8 cellular contexts compared by ENCODE assay signal in the genomic region with DNA sequence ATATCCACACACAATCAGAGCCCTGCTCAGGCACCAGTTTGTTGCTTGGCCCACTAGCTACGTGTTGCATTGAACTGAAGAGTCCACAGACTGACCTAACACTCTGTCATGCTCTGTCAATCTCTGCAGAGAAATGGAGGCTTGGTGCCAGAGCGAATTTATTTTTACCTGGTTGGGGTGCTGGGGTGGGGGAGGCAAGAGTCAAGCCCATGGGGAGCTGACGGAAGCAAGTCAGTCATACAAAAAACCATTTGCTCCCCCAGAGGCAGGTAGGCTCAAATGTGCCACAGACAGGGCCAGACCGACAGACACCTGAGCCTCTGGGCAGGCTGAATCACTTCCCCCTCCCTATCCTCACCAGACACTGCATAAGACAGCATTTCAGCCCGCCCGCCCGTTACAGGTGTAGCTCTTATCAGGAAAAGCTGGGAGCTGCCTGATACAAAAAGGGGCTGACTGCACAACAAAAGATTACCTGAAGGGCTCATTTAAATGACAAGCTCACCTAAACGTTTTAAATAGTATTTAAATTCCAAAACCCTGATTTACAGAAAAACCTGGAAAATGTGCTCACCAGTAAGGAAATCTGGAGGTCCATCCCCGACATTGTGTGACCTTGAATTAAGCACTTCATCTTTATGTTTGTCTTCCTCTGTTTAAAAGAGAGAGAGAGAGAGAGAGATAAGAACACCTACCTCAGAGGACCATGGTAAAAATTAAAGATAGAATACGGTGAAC. TPM values are rescaled to one million over a fixed set of nuclear protein-coding genes. Genes with fewer than 3 reads are reported as not detected.
DNase-seq lines count a peak whose midpoint lies in the region; ATAC-seq, FAIRE-seq and TF ChIP-seq lines count a peak whose summit lies in the region.

No MANE protein-coding gene starts in this region.

- H3K9me1 ChIP-seq in K562 (ENCODE audit: control insufficient read depth, insufficient read depth, low read length), result no peaks in the 10 kb centered on the region

- CTCF ChIA-PET in T-cell (lab: Charles Lee), result interaction anchor here (0.7 to 5.7 kb wide), 10 partner anchors 10 to 171 kb away, joined by 3 to 51 read pairs (median 4); a partner anchor contains a TSS
- CTCF ChIA-PET in K562 (lab: Yijun Ruan, JAX; ENCODE audit: low intra/inter-chr PET ratio), result no interaction called here

- peak; percentile 59 for DNase-seq in NK-92 treated with Interleukin-12 subunit alpha and Interleukin-12 subunit beta, amount 100 ng/mL, for 24 hours (lab: John Stamatoyannopoulos, UW)
- DNase-seq in NK-92 (lab: John Stamatoyannopoulos, UW; ENCODE audit: unreplicated experiment) (no peak), T-cell (peak in 32 of 34 experiments; percentile 16 to 79 (median 47)), K562 (ENCODE audit: extremely low read depth in 1 of 4, low spot score in 3 of 4) (peak; percentile 41 to 84 (median 54)), left kidney (ENCODE audit: low read depth, low spot score) (peak; percentile 81), NCI-H345 (lab: John Stamatoyannopoulos, UW) (no peak), AG08395 (ENCODE audit: low spot score) (no peak)
- DNase-seq in stimulated activated CD4-positive, alpha-beta T cell treated with anti-CD3 and anti-CD28 coated beads, TNF-alpha, amount 100 ng/mL, for 1 hour (ENCODE audit: low read depth in 3 of 3, low spot score in 1 of 3), result peak; percentile 31 to 70 (median 70)

- peak overlapping the region; percentile 90; the same call in 1 of the 2 replicates for H3K4me3 ChIP-seq in K562

- TF ChIP-seq CTCF in K562 (IDR thresholded peaks at IDR 0.05 in 2 of 3, conservative IDR thresholded peaks at IDR 0.05 in 1 of 3; ENCODE audit: insufficient read depth in 2 of 3, low read depth in 1 of 3, low read length in 3 of 3), result no peak

- H3K4me2 ChIP-seq in K562 (ENCODE audit: insufficient read depth, low read length), result peak overlapping the region; percentile 86

- H3K27me3 ChIP-seq in K562 (ENCODE audit: control insufficient read depth in 2 of 2, insufficient read depth in 2 of 2, low read length in 2 of 2), result no peaks in the 10 kb centered on the region

- ATAC-seq in T-cell (replicated peaks in 1 of 4) (peak; percentile 7 to 31 (median 19)), K562 (peak; percentile 18)

- H3K27ac ChIP-seq in K562 (ENCODE audit: extremely low read depth, low read depth, low read length), result peak overlapping the region; percentile 100

- H3K4me1 ChIP-seq in K562 (replicated peaks in 1 of 2; ENCODE audit: control insufficient read depth in 2 of 2, insufficient read depth in 2 of 2, low read length in 2 of 2), result peaks cover 16 to 42% of the 10 kb centered on the region in 2 experiments

- H3K4me3 Mint-ChIP-seq in T-cell, result peak overlapping the region; percentile 95 to 97 (median 95)

- H3K27ac Mint-ChIP-seq in T-cell, result peak overlapping the region; percentile 100

- peaks cover 46 to 62% (median 58%) of the 10 kb centered on the region in 3 donors for H3K4me1 Mint-ChIP-seq in T-cell

- no peaks in the 10 kb centered on the region for H3K9me3 Mint-ChIP-seq in T-cell

- H3K36me3 ChIP-seq in K562 (ENCODE audit: control insufficient read depth, insufficient read depth, low read length), result peaks cover 63% of the 10 kb centered on the region

- no TSS peak for BruUV-seq in K562 (replicated peaks; lab: Mats Ljungman, UMichigan)

- no peak for TF ChIP-seq POLR2A in K562 (conservative IDR thresholded peaks at IDR 0.05)

- peak; percentile 77 for TF ChIP-seq EP300 in K562 (IDR thresholded peaks at IDR 0.05; ENCODE audit: low read length)

- in situ Hi-C loops in K562 (cut with MboI), result loop anchor here (5.0 kb wide), 1 partner anchor 37 kb away; no protein-coding TSS in a partner anchor

- H4K20me1 ChIP-seq in K562 (replicated peaks; ENCODE audit: control insufficient read depth, insufficient read depth, low read length), result no peaks in the 10 kb centered on the region

- H3K79me2 ChIP-seq in K562 (ENCODE audit: control insufficient read depth, insufficient read depth, low read length), result peaks cover 53% of the 10 kb centered on the region

- H3K9ac ChIP-seq in K562 (ENCODE audit: insufficient read depth in 1 of 2, low read depth in 2 of 2, low read length in 2 of 2), result peak overlapping the region; percentile 85 to 100

- FAIRE-seq in K562 (lab: Jason Lieb, UNC), result peak; percentile 70

- H2AFZ ChIP-seq in K562 (ENCODE audit: low read depth, low read length), result peak overlapping the region; percentile 89

- intact Hi-C loops in K562 (cut with micrococcal nuclease), result loop anchor here (5.0 kb wide), 1 partner anchor 207 kb away; a partner anchor contains a TSS

- POLR2A ChIA-PET in T-cell (lab: Charles Lee) (interaction anchor here (0.6 to 2.2 kb wide), 13 partner anchors 12 to 1257 kb away, joined by 3 to 18 read pairs (median 7); a partner anchor contains a TSS), K562 (lab: Yijun Ruan, JAX) (interaction anchor here (0.6 to 9.8 kb wide), 32 partner anchors 7 to 1681 kb away, joined by 3 to 80 read pairs (median 4); a partner anchor contains a TSS)

- H3K27me3 Mint-ChIP-seq in T-cell, result no peaks in the 10 kb centered on the region

- no peaks in the 10 kb centered on the region for H3K9me3 ChIP-seq in K562 (replicated peaks; ENCODE audit: control insufficient read depth, insufficient read depth, low read depth, low read length)

- no peak for TF ChIP-seq RAD21 in K562 (CRISPR knock-in tag; conservative IDR thresholded peaks at IDR 0.05 in 1 of 2, IDR thresholded peaks at IDR 0.05 in 1 of 2)

- 10% methylated on average over 10 of the region's 10 CpGs for WGBS in K562 (ENCODE audit: insufficient coverage, low coverage, missing lambda C conversion rate)

- peaks cover 46% of the 10 kb centered on the region for H3K36me3 Mint-ChIP-seq in T-cell

TF ChIP-seq in K562, 482 proteins besides CTCF, POLR2A, EP300 and RAD21 (continues in another document):
- TF ChIP-seq LCOR (CRISPR knock-in tag; IDR thresholded peaks at IDR 0.05) (no peak), FOXA3 (CRISPR knock-in tag; conservative IDR thresholded peaks at IDR 0.05 in 1 of 2, IDR thresholded peaks at IDR 0.05 in 1 of 2) (no peak), ZNF133 (CRISPR knock-in tag; IDR thresholded peaks at IDR 0.05) (no peak), FOXM1 (IDR thresholded peaks at IDR 0.05; ENCODE audit: low read depth) (no peak), FOXM1 (CRISPR knock-in tag; IDR thresholded peaks at IDR 0.05; ENCODE audit: low read depth) (no peak), BRD4 (IDR thresholded peaks at IDR 0.05) (no peak; the same call in 1 of the 2 replicates), PTRF (tag; IDR thresholded peaks at IDR 0.05) (no peak), ZC3H4 (CRISPR knock-in tag; IDR thresholded peaks at IDR 0.05; ENCODE audit: borderline replicate concordance) (no peak)
- TF ChIP-seq, protein P1, sequence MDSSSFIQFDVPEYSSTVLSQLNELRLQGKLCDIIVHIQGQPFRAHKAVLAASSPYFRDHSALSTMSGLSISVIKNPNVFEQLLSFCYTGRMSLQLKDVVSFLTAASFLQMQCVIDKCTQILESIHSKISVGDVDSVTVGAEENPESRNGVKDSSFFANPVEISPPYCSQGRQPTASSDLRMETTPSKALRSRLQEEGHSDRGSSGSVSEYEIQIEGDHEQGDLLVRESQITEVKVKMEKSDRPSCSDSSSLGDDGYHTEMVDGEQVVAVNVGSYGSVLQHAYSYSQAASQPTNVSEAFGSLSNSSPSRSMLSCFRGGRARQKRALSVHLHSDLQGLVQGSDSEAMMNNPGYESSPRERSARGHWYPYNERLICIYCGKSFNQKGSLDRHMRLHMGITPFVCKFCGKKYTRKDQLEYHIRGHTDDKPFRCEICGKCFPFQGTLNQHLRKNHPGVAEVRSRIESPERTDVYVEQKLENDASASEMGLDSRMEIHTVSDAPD (CRISPR knock-in tag; IDR thresholded peaks at IDR 0.05), result no peak

RNA-seq across cellular contexts. Expression of a gene that starts 2.1 kb away (rescaled TPM):
- total RNA-seq in T-cell (100 to 1,000 TPM; 303 to 431 (median 386) TPM), K562 (2014; rRNA removed) (78.1 and 99.4 TPM in 2 replicates), K562 (2014; rRNA removed; fragmentation: Illumina TruSeq; extraction: Trizol) (58.9 and 61.9 TPM in 2 replicates), K562 (2015; rRNA removed; fragmentation: Illumina TruSeq; extraction: Trizol) (72.5 and 76.0 TPM in 2 replicates), K562 (2021) (407 and 420 TPM in 2 replicates)
- total RNA-seq in K562 (2011; cell fraction: chromatin; rRNA removed; ENCODE audit: low replicate concordance), result 30.2 and 53.7 TPM in 2 replicates
- total RNA-seq in K562 (2011; cell fraction: nucleolus; rRNA removed), result 60.7 and 63.0 TPM in 2 replicates
- 58.0 and 69.2 TPM in 2 replicates for total RNA-seq in K562 (2011; cell fraction: nucleoplasm; rRNA removed)
- polyA plus RNA-seq in K562 (2011; rRNA removed) (122 and 123 TPM in 2 replicates), K562 (2014; fragmentation: Illumina TruSeq; extraction: Trizol) (347 and 391 TPM in 2 replicates), K562 (2014; fragmentation: Nextera tagmentation; extraction: Ambion mirVana) (10 to 100 TPM; 19.2 to 23.9 TPM), K562 (2014; rRNA removed) (212 and 227 TPM in 2 replicates)
- polyA plus RNA-seq in K562 (2011; cell fraction: cytosol; rRNA removed), result 131 and 249 TPM in 2 replicates
- polyA plus RNA-seq in K562 (2011; cell fraction: nucleus; rRNA removed), result 78.5 and 114 TPM in 2 replicates
- 431 TPM in 2 replicates for polyA plus RNA-seq in K562 (2012)
- 55.6 and 69.8 TPM in 2 replicates for polyA minus RNA-seq in K562 (2011; rRNA and poly(A)+ RNA removed)
- 92.3 and 95.3 TPM in 2 replicates for polyA minus RNA-seq in K562 (2011; cell fraction: cytosol; rRNA and poly(A)+ RNA removed)
- 36.1 and 36.7 TPM in 2 replicates for polyA minus RNA-seq in K562 (2011; cell fraction: nucleus; rRNA and poly(A)+ RNA removed)

Comparison
In these comparisons a context has a peak if more than half of its experiments do, and no peak if none do; other contexts are left out.
1. DNase-seq: peak in NK-92 treated with Interleukin-12 subunit alpha and Interleukin-12 subunit beta, amount 100 ng/mL, for 24 hours (single experiment), T-cell (32 of 34), K562 (4 of 4), left kidney (single experiment) and stimulated activated CD4-positive, alpha-beta T cell treated with anti-CD3 and anti-CD28 coated beads, TNF-alpha, amount 100 ng/mL, for 1 hour (3 of 3); none in NK-92 (single experiment), NCI-H345 (single experiment) and AG08395 (single experiment).